ENCODE assay signal across 8 cellular contexts in genomic region chr1:41672173-41672572, GRCh38.
DNase-seq lines count a peak whose midpoint lies in the region; ATAC-seq and TF ChIP-seq lines count a peak whose summit lies in the region.

No MANE protein-coding gene starts in this region.

- peak overlapping the region; percentile 51 for H3K4me3 Mint-ChIP-seq in activated T-cell treated with anti-CD3 and anti-CD28 coated beads, Interleukin-2, amount 50 U/mL, for 24 hours
- H3K4me3 Mint-ChIP-seq in activated CD8-positive, alpha-beta T cell treated with anti-CD3 and anti-CD28 coated beads for 36 hours, result peak overlapping the region; percentile 19

- intact Hi-C loops in activated CD8-positive, alpha-beta T cell treated with anti-CD3 and anti-CD28 coated beads for 36 hours (cut with micrococcal nuclease), result loop anchor here (5.0 kb wide), 1 partner anchor 55 kb away; no protein-coding TSS in a partner anchor

- CTCF ChIA-PET in activated CD8-positive, alpha-beta T cell treated with anti-CD3 and anti-CD28 coated beads for 36 hours (lab: Charles Lee), result interaction anchor here (0.7 to 2.2 kb wide), 6 partner anchors 9 to 156 kb away, joined by 3 to 6 read pairs (median 4); no protein-coding TSS in a partner anchor
- CTCF ChIA-PET in HEK293T (lab: Yijun Ruan, JAX), result interaction anchor here (0.6 to 0.9 kb wide), 2 partner anchors 51 to 133 kb away, joined by 3 read pairs; no protein-coding TSS in a partner anchor

- H3K27ac Mint-ChIP-seq in activated T-cell treated with anti-CD3 and anti-CD28 coated beads, Interleukin-2, amount 50 U/mL, for 24 hours, result peak overlapping the region; percentile 92
- peak overlapping the region; percentile 83 for H3K27ac Mint-ChIP-seq in activated CD8-positive, alpha-beta T cell treated with anti-CD3 and anti-CD28 coated beads for 36 hours

- ATAC-seq in activated CD8-positive, alpha-beta T cell treated with anti-CD3 and anti-CD28 coated beads for 36 hours, result no peak
- ATAC-seq in GM19328 (IDR thresholded peaks at IDR 0.05; ENCODE audit: unreplicated experiment), result no peak

- no peak for TF ChIP-seq CTCF in activated CD8-positive, alpha-beta T cell treated with anti-CD3 and anti-CD28 coated beads for 36 hours (IDR thresholded peaks at IDR 0.05)
- TF ChIP-seq CTCF in foreskin fibroblast (IDR thresholded peaks at IDR 0.05; ENCODE audit: low read depth, low read length), result no peak

- H3K9me3 Mint-ChIP-seq in activated T-cell treated with anti-CD3 and anti-CD28 coated beads, Interleukin-2, amount 50 U/mL, for 24 hours, result no peaks in the 10 kb centered on the region
- no peaks in the 10 kb centered on the region for H3K9me3 Mint-ChIP-seq in activated CD8-positive, alpha-beta T cell treated with anti-CD3 and anti-CD28 coated beads for 36 hours

- no peaks in the 10 kb centered on the region for H3K27me3 Mint-ChIP-seq in activated T-cell treated with anti-CD3 and anti-CD28 coated beads, Interleukin-2, amount 50 U/mL, for 24 hours
- no peaks in the 10 kb centered on the region for H3K27me3 Mint-ChIP-seq in activated CD8-positive, alpha-beta T cell treated with anti-CD3 and anti-CD28 coated beads for 36 hours

- POLR2A ChIA-PET in activated CD8-positive, alpha-beta T cell treated with anti-CD3 and anti-CD28 coated beads for 36 hours (lab: Charles Lee), result interaction anchor here (2.6 to 4.5 kb wide), 2 partner anchors 9 to 10 kb away, joined by 14 to 40 read pairs; no protein-coding TSS in a partner anchor
- POLR2A ChIA-PET in HEK293T (lab: Yijun Ruan, JAX), result no interaction called here

- H3K4me3 ChIP-seq in foreskin fibroblast (ENCODE audit: low read depth in 1 of 2, low read length in 2 of 2), result no peak overlapping the region

- H3K36me3 Mint-ChIP-seq in activated T-cell treated with anti-CD3 and anti-CD28 coated beads, Interleukin-2, amount 50 U/mL, for 24 hours (ENCODE audit: low read depth), result no peaks in the 10 kb centered on the region
- H3K36me3 Mint-ChIP-seq in activated CD8-positive, alpha-beta T cell treated with anti-CD3 and anti-CD28 coated beads for 36 hours (ENCODE audit: low read depth), result no peaks in the 10 kb centered on the region

- peak overlapping the region; percentile 72 for H3K27ac ChIP-seq in temporal lobe (ENCODE audit: low read depth, low read length)

- peak; percentile 29 for DNase-seq in activated T-cell treated with anti-CD3 and anti-CD28 coated beads, Interleukin-2, amount 50 U/mL, for 24 hours
- no peak for DNase-seq in activated T-cell treated with anti-CD3 and anti-CD28 coated beads, Interleukin-2, amount 50 U/mL, for 48 hours
- DNase-seq in activated CD8-positive, alpha-beta T cell treated with anti-CD3 and anti-CD28 coated beads for 36 hours, result no peak
- DNase-seq in foreskin fibroblast, result peak; percentile 76 to 89
- no peak for DNase-seq in HEK293T (ENCODE audit: extremely low spot score)
- DNase-seq in DMS53 treated with DMSO at 0.1 percent for 48 hours (lab: John Stamatoyannopoulos, UW; ENCODE audit: unreplicated experiment), result no peak

- peaks cover 91% of the 10 kb centered on the region for H3K4me1 Mint-ChIP-seq in activated T-cell treated with anti-CD3 and anti-CD28 coated beads, Interleukin-2, amount 50 U/mL, for 24 hours (ENCODE audit: low read depth)
- H3K4me1 Mint-ChIP-seq in activated CD8-positive, alpha-beta T cell treated with anti-CD3 and anti-CD28 coated beads for 36 hours (ENCODE audit: low read depth), result peaks cover 87% of the 10 kb centered on the region

TF ChIP-seq in HEK293T, 16 proteins besides CTCF, POLR2A, EP300 and RAD21:
- TF ChIP-seq FOXM1 (IDR thresholded peaks at IDR 0.05; ENCODE audit: borderline replicate concordance) (no peak), ELF4 (IDR thresholded peaks at IDR 0.05) (no peak), LEF1 (IDR thresholded peaks at IDR 0.05; ENCODE audit: borderline replicate concordance) (no peak), ARNT (IDR thresholded peaks at IDR 0.05) (no peak)

Comparison
In these comparisons a context has a peak if more than half of its experiments do, and no peak if none do; other contexts are left out.
1. DNase-seq: peak in activated T-cell treated with anti-CD3 and anti-CD28 coated beads, Interleukin-2, amount 50 U/mL, for 24 hours (single experiment) and foreskin fibroblast (2 of 2); none in activated T-cell treated with anti-CD3 and anti-CD28 coated beads, Interleukin-2, amount 50 U/mL, for 48 hours (0 of 2), activated CD8-positive, alpha-beta T cell treated with anti-CD3 and anti-CD28 coated beads for 36 hours (single experiment), HEK293T (single experiment) and DMS53 treated with DMSO at 0.1 percent for 48 hours (single experiment).